In genomic region chr17:20922128-20922670, GRCh38 we compare ENCODE assay signal across 12 cellular contexts.
A peak's percentile ranks its signal among the peaks of the same experiment; 100 is the strongest.
DNase-seq lines count a peak whose midpoint lies in the region; ATAC-seq and TF ChIP-seq lines count a peak whose summit lies in the region.
"Had no signal": no experiment of that assay in that cellular context is flagged by ENCODE, and none has a peak within 500 bp of the region (broad histone marks: within the 10 kb centered on the region; RNA-seq: fewer than 3 reads in every experiment).

No MANE protein-coding gene starts in this region.

- no peaks in the 10 kb centered on the region for H3K79me1 ChIP-seq in mesenchymal stem cell (replicated peaks; ENCODE audit: low read length, poor library complexity, severe bottlenecking)

- H3K27me3 Mint-ChIP-seq in Caco-2 (ENCODE audit: insufficient read depth, unreplicated experiment) = peaks cover 7% of the 10 kb centered on the region

- peak overlapping the region; percentile 57 for H2BK5ac ChIP-seq in mesenchymal stem cell (ENCODE audit: low read depth, low read length, poor library complexity, severe bottlenecking)

- H3K36me3 Mint-ChIP-seq in Caco-2 (ENCODE audit: insufficient read depth, unreplicated experiment) = no peaks in the 10 kb centered on the region
- H3K36me3 Mint-ChIP-seq: IgD-negative memory B cell had no signal

- H3K4ac ChIP-seq in mesenchymal stem cell (ENCODE audit: low read depth in 1 of 2, low read length in 2 of 2) = no peak overlapping the region

- H3K14ac ChIP-seq in mesenchymal stem cell (ENCODE audit: low read length in 2 of 2) = no peak overlapping the region

- no peak overlapping the region for H4K8ac ChIP-seq in mesenchymal stem cell (ENCODE audit: low read length)

- 89% methylated on average over 1 of the region's 1 CpG for WGBS in mesenchymal stem cell

- no peak for DNase-seq in AG04450 (ENCODE audit: low read depth, low spot score)
- peak; percentile 60 for DNase-seq in M059J (ENCODE audit: low read depth)
- DNase-seq in epithelial cell of esophagus (ENCODE audit: low read depth) = peak; percentile 28
- peak; percentile 72 for DNase-seq in mesenchymal stem cell
- no peak for DNase-seq in left lobe of liver (ENCODE audit: low spot score)
- DNase-seq in KG1 (lab: John Stamatoyannopoulos, UW) = no peak
- no peak for DNase-seq in Caco-2
- DNase-seq: caudate nucleus, NCI-H2029 treated with DMSO at 0.1 percent for 48 hours had no signal

- H2AK5ac ChIP-seq in mesenchymal stem cell (ENCODE audit: low read length, severe bottlenecking) = peak overlapping the region; percentile 96

- H3K27ac Mint-ChIP-seq in Caco-2 (ENCODE audit: unreplicated experiment) = no peak overlapping the region
- H3K27ac Mint-ChIP-seq: IgD-negative memory B cell had no signal

- no peak overlapping the region for H2AFZ ChIP-seq in mesenchymal stem cell (ENCODE audit: low read depth, low read length)

- CTCF ChIA-PET in AG04450 (lab: Charles Lee) = interaction anchor here (2.9 kb wide), 1 partner anchor 14 kb away, joined by 15 read pairs; no protein-coding TSS in a partner anchor
- CTCF ChIA-PET in Caco-2 (lab: Charles Lee) = no interaction called here

- intact Hi-C loops in Caco-2 (cut with micrococcal nuclease; ENCODE audit: unreplicated experiment) = no loop called here

- H3K36me3 ChIP-seq in mesenchymal stem cell (ENCODE audit: control insufficient read depth in 1 of 2, insufficient read depth in 2 of 2, low read depth in 1 of 2, low read length in 2 of 2) (no peaks in the 10 kb centered on the region), Caco-2 (ENCODE audit: control insufficient read depth, insufficient read depth, low read length) (no peaks in the 10 kb centered on the region)

- H4K91ac ChIP-seq in mesenchymal stem cell (ENCODE audit: low read length) = no peak overlapping the region

- no peaks in the 10 kb centered on the region for H3K27me3 ChIP-seq in AG04450 (ENCODE audit: control insufficient read depth, insufficient read depth, low read length)
- no peaks in the 10 kb centered on the region for H3K27me3 ChIP-seq in mesenchymal stem cell (ENCODE audit: control insufficient read depth in 1 of 2, insufficient read depth in 1 of 2, low read length in 2 of 2)
- no peaks in the 10 kb centered on the region for H3K27me3 ChIP-seq in Caco-2 (replicated peaks; ENCODE audit: control insufficient read depth, insufficient read depth, low read length)

- ATAC-seq in HG03460 (IDR thresholded peaks at IDR 0.05; ENCODE audit: unreplicated experiment) (no peak), left lobe of liver (no peak)

- H2BK12ac ChIP-seq in mesenchymal stem cell (ENCODE audit: low read length in 2 of 2) = peak overlapping the region in 1 of 2 experiments; percentile 82

- H3K18ac ChIP-seq in mesenchymal stem cell (ENCODE audit: low read depth in 1 of 2, low read length in 2 of 2) = peak overlapping the region in 1 of 2 experiments; percentile 76

- H3K9me3 Mint-ChIP-seq in Caco-2 (ENCODE audit: unreplicated experiment) = no peaks in the 10 kb centered on the region

- H3K4me1 ChIP-seq in mesenchymal stem cell (ENCODE audit: control insufficient read depth, insufficient read depth, low read depth, low read length) (peaks cover 15% of the 10 kb centered on the region), Caco-2 (no peaks in the 10 kb centered on the region)

- no TSS peak for BruUV-seq in Caco-2 (replicated peaks; lab: Mats Ljungman, UMichigan)

- H3K23ac ChIP-seq in mesenchymal stem cell (ENCODE audit: low read length in 2 of 2) = no peak overlapping the region

- H3K9ac ChIP-seq in mesenchymal stem cell (ENCODE audit: low read length) = peak overlapping the region; percentile 24

- H3K4me2 ChIP-seq in mesenchymal stem cell (ENCODE audit: low read length, poor library complexity, severe bottlenecking) = no peak overlapping the region

- no peaks in the 10 kb centered on the region for H3K9me3 ChIP-seq in AG04450 (ENCODE audit: control insufficient read depth, insufficient read depth, low read length)
- H3K9me3 ChIP-seq in mesenchymal stem cell (ENCODE audit: control insufficient read depth, low read length) = no peaks in the 10 kb centered on the region
- no peaks in the 10 kb centered on the region for H3K9me3 ChIP-seq in Caco-2

- no peaks in the 10 kb centered on the region for H3K4me1 Mint-ChIP-seq in Caco-2 (ENCODE audit: low read depth, unreplicated experiment)

- H3K4me3 ChIP-seq in AG04450 (ENCODE audit: low read depth, low read length) (no peak overlapping the region), epithelial cell of esophagus (ENCODE audit: low read length) (no peak overlapping the region), mesenchymal stem cell (ENCODE audit: insufficient read depth in 1 of 2, low read depth in 1 of 2, low read length in 2 of 2) (peak overlapping the region in 1 of 2 experiments; percentile 12), Caco-2 (ENCODE audit: low read depth, low read length) (no peak overlapping the region)
- H3K4me3 ChIP-seq: lung had no signal

- no peak overlapping the region for H2BK15ac ChIP-seq in mesenchymal stem cell (ENCODE audit: low read depth, poor library complexity, severe bottlenecking)

- H2BK120ac ChIP-seq in mesenchymal stem cell (ENCODE audit: low read depth, low read length) = no peak overlapping the region

- TF ChIP-seq CTCF in AG04450 (IDR thresholded peaks at IDR 0.05; ENCODE audit: low read depth, low read length) = no peak
- TF ChIP-seq CTCF in epithelial cell of esophagus (IDR thresholded peaks at IDR 0.05; ENCODE audit: insufficient read depth, low read depth, low read length, missing control alignments) = no peak
- no peak for TF ChIP-seq CTCF in Caco-2 (IDR thresholded peaks at IDR 0.05; ENCODE audit: insufficient read depth in 1 of 2, low read depth in 1 of 2, low read length in 1 of 2, severe bottlenecking in 1 of 2, unreplicated experiment in 1 of 2)

- H3K4me3 Mint-ChIP-seq in Caco-2 (ENCODE audit: unreplicated experiment) = no peak overlapping the region
- H3K4me3 Mint-ChIP-seq: IgD-negative memory B cell had no signal

- POLR2A ChIA-PET in AG04450 (lab: Yijun Ruan, JAX) (interaction anchor here (0.9 to 1.3 kb wide), 2 partner anchors 71 to 121 kb away, joined by 3 to 4 read pairs; partner anchors contain the start of gene USP22), Caco-2 (lab: Charles Lee) (no interaction called here)

- H3K27ac ChIP-seq in AG04450 (ENCODE audit: low read depth, low read length) = peak overlapping the region; percentile 22
- H3K27ac ChIP-seq in mesenchymal stem cell (ENCODE audit: low read length, poor library complexity, severe bottlenecking) = peak overlapping the region; percentile 95

Comparison
In these comparisons a context has a peak if more than half of its experiments do, and no peak if none do; other contexts are left out.
1. DNase-seq: peak in M059J (single experiment), epithelial cell of esophagus (single experiment) and mesenchymal stem cell (single experiment); none in AG04450 (single experiment), left lobe of liver (single experiment), KG1 (single experiment) and Caco-2 (0 of 2).